In genomic region chr22:27308513-27308912, GRCh38 we compare ENCODE assay signal across 9 cellular contexts.
"Had no signal": no experiment of that assay in that cellular context is flagged by ENCODE, and none has a peak within 500 bp of the region (broad histone marks: within the 10 kb centered on the region; RNA-seq: fewer than 3 reads in every experiment).

No MANE protein-coding gene starts in this region.

- H3K4me3 Mint-ChIP-seq: HFFc6, IgD-negative memory B cell had no signal

- H3K36me3 ChIP-seq: HAP-1 had no signal

- H3K36me3 Mint-ChIP-seq: IgD-negative memory B cell had no signal

- H3K4me1 ChIP-seq: HAP-1 had no signal

- H3K4me3 ChIP-seq: GM23248, HAP-1 had no signal

- H3K9ac ChIP-seq: GM23248 had no signal

- H3K4me1 Mint-ChIP-seq: IgD-negative memory B cell had no signal

- H3K27ac ChIP-seq: GM23248, HL-60 had no signal

- ATAC-seq: HepG2 had no signal

- H2AFZ ChIP-seq: GM23248 had no signal

- H3K27ac Mint-ChIP-seq: HFFc6, IgD-negative memory B cell had no signal

- DNase-seq: GM23248, GOT3, H7, HFFc6, KBM-7 had no signal

- H3K9me3 Mint-ChIP-seq: HFFc6 had no signal
